15 cellular contexts compared by ENCODE assay signal in genomic region chr15:95249524-95249923, GRCh38.
"Had no signal": no experiment of that assay in that cellular context is flagged by ENCODE, and none has a peak within 500 bp of the region (broad histone marks: within the 10 kb centered on the region; RNA-seq: fewer than 3 reads in every experiment).

No MANE protein-coding gene starts in this region.

- H3K27ac ChIP-seq: coronary artery, ovary, right atrium auricular region, thyroid gland, upper lobe of left lung had no signal

- H3K4me1 ChIP-seq: thyroid gland, uterus had no signal

- DNase-seq: effector CD4-positive, alpha-beta T cell; foreskin fibroblast; left colon; mammary epithelial cell; mucosa of descending colon; natural killer cell; ovary; stimulated activated CD4-positive, alpha-beta T cell treated with anti-CD3 and anti-CD28 coated beads, Interleukin-2, amount 100 ng/mL, for 48 hours; stimulated activated naive CD4-positive, alpha-beta T cell treated with Interleukin-2 at 50 U/mL for 16 hours; thyroid gland; upper lobe of left lung; uterus had no signal

- H3K36me3 ChIP-seq: ovary, right atrium auricular region, thyroid gland, upper lobe of left lung, uterus had no signal

- ATAC-seq: left colon, mucosa of descending colon, natural killer cell had no signal

- H3K4me3 ChIP-seq: coronary artery, mucosa of descending colon, ovary, right atrium auricular region, smooth muscle cell, thyroid gland, upper lobe of left lung, uterus had no signal

- H3K27me3 ChIP-seq: ovary, right atrium auricular region, thyroid gland, upper lobe of left lung, uterus had no signal

- H3K9me3 ChIP-seq: mucosa of descending colon, ovary, right atrium auricular region, thyroid gland, upper lobe of left lung, uterus had no signal
